8 cellular contexts compared by ENCODE assay signal in the genomic region with DNA sequence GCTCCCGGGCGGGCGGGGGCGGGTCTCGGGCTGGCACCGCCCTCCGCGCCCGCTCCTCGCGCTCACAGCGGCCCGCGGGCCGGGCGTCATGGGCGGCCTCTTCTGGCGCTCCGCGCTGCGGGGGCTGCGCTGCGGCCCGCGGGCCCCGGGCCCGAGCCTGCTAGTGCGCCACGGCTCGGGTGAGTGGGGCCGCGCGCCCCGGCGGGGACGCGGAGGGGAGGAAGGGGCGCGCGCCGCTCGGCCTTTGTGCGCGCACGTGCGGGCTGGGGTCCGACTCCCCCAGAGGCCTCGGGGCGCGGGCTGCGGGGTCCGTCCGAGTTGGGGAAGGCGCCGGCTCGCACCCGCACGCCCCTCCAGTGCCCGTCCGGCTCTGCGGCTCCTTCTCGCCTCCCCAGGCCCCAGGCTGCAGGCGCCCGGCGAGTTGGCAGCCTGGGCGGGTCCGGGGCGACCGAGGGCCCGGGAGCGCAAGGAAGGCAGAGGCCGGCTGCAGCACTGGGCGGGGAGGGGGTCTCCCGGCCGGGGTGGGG. TPM values are rescaled to one million over a fixed set of nuclear protein-coding genes. Genes with fewer than 3 reads are reported as not detected.
DNase-seq lines count a peak whose midpoint lies in the region; ATAC-seq and TF ChIP-seq lines count a peak whose summit lies in the region.

A gene (plus strand): TSS at position 65 of the 527 bp plus-strand sequence. CDS start 24 bp downstream, at position 89.

- H3K23ac ChIP-seq in mesendoderm (ENCODE audit: low read length), result peak within 1 kb of the TSS; percentile 89

- no peak within 1 kb of the TSS for H4K5ac ChIP-seq in mesendoderm (ENCODE audit: low read length)

- peak within 1 kb of the TSS; percentile 52 for H3K4me2 ChIP-seq in mesendoderm (ENCODE audit: low read length)

- H3K27ac ChIP-seq in ACC112 (ENCODE audit: low read depth, low read length), result 0 out of 2 replicates have a peak within 1 kb of the TSS, but pooled peaks have one; percentile 5
- H3K27ac ChIP-seq in duodenal mucosa (ENCODE audit: low read depth, low read length), result no peak within 1 kb of the TSS
- peak within 1 kb of the TSS; percentile 85 for H3K27ac ChIP-seq in mesendoderm (ENCODE audit: low read depth, low read length)
- peak within 1 kb of the TSS; percentile 79 to 93 (median 90) for H3K27ac ChIP-seq in transverse colon

- H3K9ac ChIP-seq in duodenal mucosa (ENCODE audit: low read depth in 1 of 2, low read length in 2 of 2) (no peak within 1 kb of the TSS), mesendoderm (ENCODE audit: low read length) (peak within 1 kb of the TSS; percentile 95)

- TF ChIP-seq EP300 in transverse colon (IDR thresholded peaks at IDR 0.05; ENCODE audit: low read depth), result no peak

- H3K9me3 ChIP-seq in duodenal mucosa (ENCODE audit: control insufficient read depth in 1 of 2, low read length in 2 of 2), result no peaks in the 10 kb centered on the region
- no peaks in the 10 kb centered on the region for H3K9me3 ChIP-seq in transverse colon

- no peak for TF ChIP-seq POLR2A in transverse colon (IDR thresholded peaks at IDR 0.05)

- H3K36me3 ChIP-seq in ACC112 (ENCODE audit: insufficient read depth, low read length), result no peaks in the 10 kb centered on the region
- H3K36me3 ChIP-seq in duodenal mucosa (ENCODE audit: control insufficient read depth in 1 of 2, insufficient read depth in 2 of 2, low read length in 2 of 2), result peaks cover 0 to 4% of the 10 kb centered on the region in 2 donors
- peaks cover 7% of the 10 kb centered on the region for H3K36me3 ChIP-seq in mesendoderm (ENCODE audit: control insufficient read depth, insufficient read depth, low read length)
- H3K36me3 ChIP-seq in transverse colon, result no peaks in the 10 kb centered on the region

- no peak within 1 kb of the TSS for H2BK15ac ChIP-seq in mesendoderm (replicated peaks; ENCODE audit: low read depth)

- no CpG with 5 or more reads among the region's 75 CpGs for WGBS in mesendoderm (ENCODE audit: extremely low coverage, insufficient coverage, low lambda C conversion rate)
- WGBS in transverse colon (ENCODE audit: low coverage in 1 of 2), 2 donors, result 1% methylated on average over 16 of the region's 75 CpGs; no CpG with 5 or more reads in 1 of the 2 donors

- no peaks in the 10 kb centered on the region for H3K27me3 ChIP-seq in ACC112 (ENCODE audit: insufficient read depth, low read length)
- H3K27me3 ChIP-seq in duodenal mucosa (ENCODE audit: control insufficient read depth in 1 of 2, insufficient read depth in 2 of 2, low read length in 2 of 2), result no peaks in the 10 kb centered on the region
- H3K27me3 ChIP-seq in mesendoderm (ENCODE audit: insufficient read depth, low read length, poor library complexity), result no peaks in the 10 kb centered on the region
- H3K27me3 ChIP-seq in transverse colon, result no peaks in the 10 kb centered on the region

- peaks cover 9% of the 10 kb centered on the region for H3K79me2 ChIP-seq in ACC112 (ENCODE audit: control insufficient read depth, insufficient read depth, low read length, unreplicated experiment)
- peaks cover 2% of the 10 kb centered on the region for H3K79me2 ChIP-seq in mesendoderm (ENCODE audit: control insufficient read depth, insufficient read depth, low read length)

- H2BK120ac ChIP-seq in mesendoderm (ENCODE audit: low read depth, low read length), result peak within 1 kb of the TSS; percentile 24

- in situ Hi-C loops in SK-MEL-5 (cut with HindIII; ENCODE audit: low pct_unique_long_range_greater_than_20kb, low sequenced_read_pairs), result no loop called here
- in situ Hi-C loops in transverse colon (cut with MboI; ENCODE audit: low pct_ligation_motif_present in 1 of 4, low pct_unique_long_range_greater_than_20kb in 1 of 4, low sequenced_read_pairs in 3 of 4), result no loop called here

- peak within 1 kb of the TSS; percentile 90 for H2AFZ ChIP-seq in ACC112 (ENCODE audit: low read length, unreplicated experiment)

- ATAC-seq in GM18907 (IDR thresholded peaks at IDR 0.05; ENCODE audit: unreplicated experiment), result no peak

- no peak within 1 kb of the TSS for H4K8ac ChIP-seq in mesendoderm (ENCODE audit: low read depth, low read length)

- TF ChIP-seq CTCF in GM12865 (IDR thresholded peaks at IDR 0.05; ENCODE audit: insufficient read depth, low read depth, low read length, missing control alignments) (no peak), transverse colon (IDR thresholded peaks at IDR 0.05) (no peak)

- peaks cover 9% of the 10 kb centered on the region for H3K79me1 ChIP-seq in mesendoderm (ENCODE audit: low read length)

- peak within 1 kb of the TSS; percentile 97 for H3K18ac ChIP-seq in mesendoderm (ENCODE audit: low read length)

- DNase-seq in GM12865 (ENCODE audit: low read depth), result peak; percentile 58
- DNase-seq in SK-MEL-5 (ENCODE audit: low read depth, low spot score), result no peak
- peak; percentile 80 for DNase-seq in mesendoderm
- peak; percentile 40 for DNase-seq in transverse colon
- no peak for DNase-seq in stimulated activated CD8-positive, alpha-beta memory T cell treated with anti-CD3 and anti-CD28 coated beads, Interleukin-4, amount 100 ng/mL, for 48 hours

- no peak within 1 kb of the TSS for H2AK5ac ChIP-seq in mesendoderm (ENCODE audit: low read length)

- peaks cover 12% of the 10 kb centered on the region for H3K4me1 ChIP-seq in ACC112 (ENCODE audit: control insufficient read depth, insufficient read depth, low read length, unreplicated experiment)
- H3K4me1 ChIP-seq in duodenal mucosa (ENCODE audit: control insufficient read depth in 1 of 2, insufficient read depth in 2 of 2, low read length in 2 of 2), result peaks cover 8 to 18% of the 10 kb centered on the region in 2 donors
- no peaks in the 10 kb centered on the region for H3K4me1 ChIP-seq in mesendoderm (ENCODE audit: control insufficient read depth, low read depth, low read length)
- peaks cover 6 to 34% (median 18%) of the 10 kb centered on the region in 4 donors for H3K4me1 ChIP-seq in transverse colon

- peak within 1 kb of the TSS; percentile 92 for H3K56ac ChIP-seq in mesendoderm (ENCODE audit: low read length)

- peak within 1 kb of the TSS; percentile 87 for H3K4me3 ChIP-seq in ACC112 (ENCODE audit: low read depth, low read length)
- peak within 1 kb of the TSS; percentile 69 for H3K4me3 ChIP-seq in GM12865 (ENCODE audit: low read depth, low read length)
- H3K4me3 ChIP-seq in duodenal mucosa (ENCODE audit: low read depth in 1 of 2, low read length in 2 of 2), result peak within 1 kb of the TSS; percentile 22 to 62
- peak within 1 kb of the TSS; percentile 69 for H3K4me3 ChIP-seq in mesendoderm (ENCODE audit: low read length)
- peak within 1 kb of the TSS; percentile 68 to 83 (median 78) for H3K4me3 ChIP-seq in transverse colon

- peak within 1 kb of the TSS; percentile 99 for H3K4ac ChIP-seq in mesendoderm (ENCODE audit: low read depth, low read length)

- peak within 1 kb of the TSS; percentile 80 for H2BK5ac ChIP-seq in mesendoderm (ENCODE audit: low read length)

- intact Hi-C loops in transverse colon (cut with DNase I; ENCODE audit: low total_unique reads), result no loop called here

RNA-seq across cellular contexts. Expression of the gene that starts here (rescaled TPM):
- total RNA-seq in SK-MEL-5 (2014; rRNA removed; shearing (Covaris generic)), result 176 and 197 TPM in 2 replicates
- polyA plus RNA-seq in SK-MEL-5 (2015; cell fraction: cytosol; rRNA removed), result 298 and 308 TPM in 2 replicates
- 119 and 120 TPM in 2 replicates for polyA plus RNA-seq in SK-MEL-5 (2015; cell fraction: nucleus; rRNA removed)
- 248 TPM for polyA plus RNA-seq in mesendoderm (2013, experiment 1 of 2)
- 246 TPM for polyA plus RNA-seq in mesendoderm (2013, experiment 2 of 2)
- 10 to 100 TPM; 37.5 to 82.3 (median 58.1) TPM for total RNA-seq in transverse colon

Comparison
In these comparisons a context has a peak if more than half of its experiments do, and no peak if none do; other contexts are left out.
1. DNase-seq: peak in GM12865 (single experiment), mesendoderm (single experiment) and transverse colon (single experiment); none in SK-MEL-5 (single experiment) and stimulated activated CD8-positive, alpha-beta memory T cell treated with anti-CD3 and anti-CD28 coated beads, Interleukin-4, amount 100 ng/mL, for 48 hours (single experiment).
2. Peak in every context shown above with its lines, with median percentiles within 50 percentile points of each other: H3K4me3 ChIP-seq.